Comparison of ENCODE assay signal across 21 cellular contexts in the genomic region with DNA sequence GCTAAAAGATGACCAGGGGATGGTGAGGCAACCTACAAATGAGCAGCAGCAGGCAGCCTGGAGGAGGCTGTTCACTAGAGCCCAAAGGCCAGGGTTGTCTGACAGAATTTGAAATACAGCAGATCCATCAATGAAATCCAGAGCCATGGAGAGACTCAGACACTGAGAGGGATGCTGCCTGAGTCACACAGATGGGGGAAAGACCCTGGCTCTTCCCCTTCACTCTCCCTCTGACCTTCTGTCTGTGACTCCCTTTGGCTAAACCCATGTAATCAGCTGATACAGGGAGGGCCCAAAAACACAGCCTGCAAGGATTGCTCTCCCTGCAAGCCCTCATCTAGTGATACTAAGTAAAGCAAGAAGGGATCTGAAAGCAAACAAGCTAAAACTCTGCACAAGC.
DNase-seq lines count a peak whose midpoint lies in the region; ATAC-seq, FAIRE-seq and TF ChIP-seq lines count a peak whose summit lies in the region.
"Had no signal": no experiment of that assay in that cellular context is flagged by ENCODE, and none has a peak within 500 bp of the region (broad histone marks: within the 10 kb centered on the region; RNA-seq: fewer than 3 reads in every experiment).

No MANE protein-coding gene starts in this region.

- no peaks in the 10 kb centered on the region for H3K27me3 ChIP-seq in adipocyte (replicated peaks; ENCODE audit: control insufficient read depth, insufficient read depth, low read length)
- no peaks in the 10 kb centered on the region for H3K27me3 ChIP-seq in pancreas
- H3K27me3 ChIP-seq: BLaER1, MG63 had no signal

- ATAC-seq in pancreas (peak in 3 of 4 donors; percentile 19 to 70 (median 23)), HG03342 (IDR thresholded peaks at IDR 0.05; ENCODE audit: unreplicated experiment) (no peak)
- ATAC-seq: CD8-positive, alpha-beta T cell; GM23338 had no signal

- intact Hi-C loops in pancreas (cut with DNase I) = no loop called here

- no peak for TF ChIP-seq CTCF in pancreas (IDR thresholded peaks at IDR 0.05)

- FAIRE-seq in pancreas (lab: Jason Lieb, UNC) = no peak
- FAIRE-seq: G401.6, RCC 7860 had no signal

- H3K36me3 ChIP-seq in adipocyte (ENCODE audit: control insufficient read depth, insufficient read depth, low read length, severe bottlenecking) (no peaks in the 10 kb centered on the region), pancreas (no peaks in the 10 kb centered on the region)
- H3K36me3 ChIP-seq: BLaER1, MG63 had no signal

- no peak overlapping the region for H3K9ac ChIP-seq in adipocyte (ENCODE audit: low read length)
- H3K9ac ChIP-seq: BLaER1 had no signal

- H3K9me3 ChIP-seq in adipocyte (ENCODE audit: control insufficient read depth, low read length) (no peaks in the 10 kb centered on the region), pancreas (no peaks in the 10 kb centered on the region)
- H3K9me3 ChIP-seq: BLaER1, MG63 had no signal

- DNase-seq in ELF-1 (ENCODE audit: low read depth, low spot score) (peak; percentile 74), adipocyte (ENCODE audit: low read depth) (peak; percentile 26), islet precursor cell (peak; percentile 93), pancreas (no peak), kidney glomerular epithelial cell (lab: John Stamatoyannopoulos, UW) (no peak), kidney tubule cell (ENCODE audit: low spot score) (no peak), NCI-H2171 treated with DMSO at 0.1 percent for 48 hours (lab: John Stamatoyannopoulos, UW) (no peak)
- DNase-seq: CD8-positive, alpha-beta T cell; DMS79 treated with DMSO at 0.1 percent for 48 hours; Karpas-422; MG63; NCI-H1092; NCI-H1694; NCI-H2227 treated with DMSO at 0.1 percent for 48 hours; NCI-H524; Right ventricle myocardium superior had no signal

- H3K4me3 ChIP-seq in adipocyte (ENCODE audit: low read length) = no peak overlapping the region
- no peak overlapping the region for H3K4me3 ChIP-seq in pancreas
- H3K4me3 ChIP-seq: BLaER1, GM23338, MG63 had no signal

- H3K4me1 ChIP-seq in adipocyte (ENCODE audit: control insufficient read depth, insufficient read depth, low read length) (peaks cover 21% of the 10 kb centered on the region), pancreas (no peaks in the 10 kb centered on the region)
- H3K4me1 ChIP-seq: BLaER1 had no signal

- no peak overlapping the region for H3K27ac ChIP-seq in pancreas
- H3K27ac ChIP-seq: BLaER1 had no signal

Comparison
In these comparisons a context has a peak if more than half of its experiments do, and no peak if none do; other contexts are left out.
1. DNase-seq: peak in ELF-1 (single experiment), adipocyte (single experiment) and islet precursor cell (single experiment); none in pancreas (0 of 6), kidney glomerular epithelial cell (single experiment), kidney tubule cell (single experiment) and NCI-H2171 treated with DMSO at 0.1 percent for 48 hours (single experiment).